10 cellular contexts compared by ENCODE assay signal in genomic region chr17:40963838-40964237, GRCh38. TPM values are rescaled to one million over a fixed set of nuclear protein-coding genes. Genes with fewer than 3 reads are reported as not detected.
DNase-seq lines count a peak whose midpoint lies in the region; ATAC-seq and TF ChIP-seq lines count a peak whose summit lies in the region.
"Had no signal": no experiment of that assay in that cellular context is flagged by ENCODE, and none has a peak within 500 bp of the region (broad histone marks: within the 10 kb centered on the region; RNA-seq: fewer than 3 reads in every experiment).

No MANE protein-coding gene starts in this region.

- no peak overlapping the region for H2AFZ ChIP-seq in OCI-LY3 (ENCODE audit: low read depth, low read length)
- no peak overlapping the region for H2AFZ ChIP-seq in fibroblast of lung (ENCODE audit: low read length)

- no peaks in the 10 kb centered on the region for H3K9me3 Mint-ChIP-seq in activated CD4-positive, alpha-beta T cell treated with anti-CD3 and anti-CD28 coated beads for 36 hours (ENCODE audit: low read depth)

- CTCF ChIA-PET in activated CD4-positive, alpha-beta T cell treated with anti-CD3 and anti-CD28 coated beads for 36 hours (lab: Charles Lee): interaction anchor here (0.7 to 1.2 kb wide), 5 partner anchors 8 to 718 kb away, joined by 3 to 5 read pairs (median 3); no protein-coding TSS in a partner anchor

- H3K4me2 ChIP-seq in OCI-LY3 (ENCODE audit: low read length): no peak overlapping the region
- no peak overlapping the region for H3K4me2 ChIP-seq in fibroblast of lung (ENCODE audit: extremely low read depth, insufficient read depth, low read length)

- peak; percentile 57 for ATAC-seq in activated CD4-positive, alpha-beta T cell treated with anti-CD3 and anti-CD28 coated beads for 36 hours

- H3K4me1 ChIP-seq in OCI-LY3 (ENCODE audit: low read length) (no peaks in the 10 kb centered on the region), fibroblast of lung (ENCODE audit: control insufficient read depth, extremely low read depth, insufficient read depth, low read length) (peaks cover 5% of the 10 kb centered on the region), thyroid gland (no peaks in the 10 kb centered on the region)

- H3K36me3 ChIP-seq in OCI-LY3 (replicated peaks; ENCODE audit: low read depth, low read length) (no peaks in the 10 kb centered on the region), fibroblast of lung (ENCODE audit: control insufficient read depth, insufficient read depth, low read length) (no peaks in the 10 kb centered on the region), thyroid gland (no peaks in the 10 kb centered on the region)

- H3K27ac ChIP-seq in OCI-LY3 (ENCODE audit: low read length) (no peak overlapping the region), fibroblast of lung (ENCODE audit: insufficient read depth, low read length) (no peak overlapping the region), thyroid gland (no peak overlapping the region)
- H3K27ac ChIP-seq: SK-N-MC had no signal

- H3K9me3 ChIP-seq in OCI-LY3 (ENCODE audit: insufficient read depth, low read length) (no peaks in the 10 kb centered on the region), fibroblast of lung (ENCODE audit: control insufficient read depth, insufficient read depth, low read depth, low read length) (no peaks in the 10 kb centered on the region), thyroid gland (no peaks in the 10 kb centered on the region)

- WGBS in thyroid gland, 2 donors: 23 to 42% methylated on average over 1 of the region's 1 CpG

- no peak overlapping the region for H3K27ac Mint-ChIP-seq in activated CD4-positive, alpha-beta T cell treated with anti-CD3 and anti-CD28 coated beads for 36 hours

- H3K4me3 Mint-ChIP-seq in activated CD4-positive, alpha-beta T cell treated with anti-CD3 and anti-CD28 coated beads for 36 hours: no peak overlapping the region

- H3K79me2 ChIP-seq in OCI-LY3 (ENCODE audit: low read length): no peaks in the 10 kb centered on the region
- H3K79me2 ChIP-seq in fibroblast of lung (ENCODE audit: control insufficient read depth, insufficient read depth, low read length): no peaks in the 10 kb centered on the region

- peak; percentile 59 for TF ChIP-seq CTCF in OCI-LY3 (IDR thresholded peaks at IDR 0.05; ENCODE audit: low read depth, low read length)
- peak; percentile 55 to 80 for TF ChIP-seq CTCF in fibroblast of lung (conservative IDR thresholded peaks at IDR 0.05 in 1 of 2, IDR thresholded peaks at IDR 0.05 in 1 of 2; ENCODE audit: low read depth in 1 of 2, low read length in 2 of 2)
- TF ChIP-seq CTCF in thyroid gland (IDR thresholded peaks at IDR 0.05): peak in 4 of 6 experiments; percentile 44 to 71 (median 54)

- no peak for TF ChIP-seq POLR2A in thyroid gland (IDR thresholded peaks at IDR 0.05)

- peaks cover 7% of the 10 kb centered on the region for H3K4me1 Mint-ChIP-seq in activated CD4-positive, alpha-beta T cell treated with anti-CD3 and anti-CD28 coated beads for 36 hours

- H3K27me3 ChIP-seq in OCI-LY3 (ENCODE audit: low read depth, low read length): peaks cover 18% of the 10 kb centered on the region; the same call in 1 of the 2 replicates
- no peaks in the 10 kb centered on the region for H3K27me3 ChIP-seq in fibroblast of lung (ENCODE audit: control insufficient read depth, insufficient read depth, low read length)
- H3K27me3 ChIP-seq in thyroid gland: no peaks in the 10 kb centered on the region

- DNase-seq in activated CD4-positive, alpha-beta T cell treated with anti-CD3 and anti-CD28 coated beads for 36 hours: no peak
- DNase-seq in activated CD4-positive, alpha-beta T cell treated with anti-CD3 and anti-CD28 coated beads, Interleukin-2, amount 50 U/mL, for 4 hours: no peak
- DNase-seq in fibroblast of lung (ENCODE audit: low read depth in 2 of 2) (peak in 1 of 2 donors; percentile 36), thyroid gland (no peak), KG1 (lab: John Stamatoyannopoulos, UW) (no peak), NCI-H345 treated with DMSO at 0.1 percent for 48 hours (lab: John Stamatoyannopoulos, UW; ENCODE audit: unreplicated experiment) (no peak), cortex of kidney (lab: John Stamatoyannopoulos, UW) (no peak)

- H3K36me3 Mint-ChIP-seq in activated CD4-positive, alpha-beta T cell treated with anti-CD3 and anti-CD28 coated beads for 36 hours (ENCODE audit: low read depth): no peaks in the 10 kb centered on the region

- H3K9ac ChIP-seq in OCI-LY3 (ENCODE audit: low read length): no peak overlapping the region
- no peak overlapping the region for H3K9ac ChIP-seq in fibroblast of lung (ENCODE audit: insufficient read depth, low read length)

- H4K20me1 ChIP-seq in OCI-LY3 (ENCODE audit: insufficient read depth, low read length) (no peaks in the 10 kb centered on the region), fibroblast of lung (ENCODE audit: control insufficient read depth, extremely low read depth, insufficient read depth, low read length) (no peaks in the 10 kb centered on the region)

- intact Hi-C loops in activated CD4-positive, alpha-beta T cell treated with anti-CD3 and anti-CD28 coated beads for 36 hours (cut with DNase I, micrococcal nuclease): no loop called here
- intact Hi-C loops in thyroid gland (cut with DNase I): no loop called here

- H3K4me3 ChIP-seq in OCI-LY3 (ENCODE audit: low read length): no peak overlapping the region
- no peak overlapping the region for H3K4me3 ChIP-seq in fibroblast of lung (replicated peaks in 1 of 4; ENCODE audit: control extremely low read depth in 1 of 4, insufficient read depth in 1 of 4, low read depth in 3 of 4, low read length in 4 of 4)
- H3K4me3 ChIP-seq in thyroid gland (replicated peaks in 1 of 3): no peak overlapping the region
- H3K4me3 ChIP-seq: SK-N-MC had no signal

- H3K27me3 Mint-ChIP-seq in activated CD4-positive, alpha-beta T cell treated with anti-CD3 and anti-CD28 coated beads for 36 hours: peaks cover 9% of the 10 kb centered on the region

- POLR2A ChIA-PET in activated CD4-positive, alpha-beta T cell treated with anti-CD3 and anti-CD28 coated beads for 36 hours (lab: Charles Lee): no interaction called here

RNA-seq across cellular contexts. Expression of gene KRT39, which starts 2.9 kb away (rescaled TPM):
- total RNA-seq in activated CD4-positive, alpha-beta T cell treated with anti-CD3 and anti-CD28 coated beads for 36 hours: not detected
- 0.26 and 0.33 TPM in 2 replicates for total RNA-seq in fibroblast of lung
- 0.19 and 0.22 TPM in 2 replicates for polyA plus RNA-seq in fibroblast of lung
- 0.16 and 0.19 TPM in 2 replicates for polyA plus RNA-seq in fibroblast of lung (2012)
- not detected in 2 replicates for polyA minus RNA-seq in fibroblast of lung (ENCODE audit: low replicate concordance)
- not detected for total RNA-seq in thyroid gland
- total RNA-seq: frontal cortex had no signal

RNA-seq across cellular contexts. Expression of gene KRT40, which starts 20.3 kb away (rescaled TPM):
- not detected for total RNA-seq in activated CD4-positive, alpha-beta T cell treated with anti-CD3 and anti-CD28 coated beads for 36 hours
- total RNA-seq in fibroblast of lung (not detected in 2 replicates), thyroid gland (not detected)
- polyA plus RNA-seq in fibroblast of lung: 0.03 and 0.05 TPM in 2 replicates
- not detected in 2 replicates for polyA plus RNA-seq in fibroblast of lung (2012)
- polyA minus RNA-seq in fibroblast of lung (ENCODE audit: low replicate concordance): not detected in 2 replicates
- total RNA-seq: frontal cortex had no signal

RNA-seq across cellular contexts. Expression of gene KRT23, which starts 26.4 kb away (rescaled TPM):
- not detected for total RNA-seq in activated CD4-positive, alpha-beta T cell treated with anti-CD3 and anti-CD28 coated beads for 36 hours
- total RNA-seq in fibroblast of lung (not detected in 2 replicates), thyroid gland (1 to 10 TPM in 1 of 4 donors, not detected in 3; 4.6 TPM)
- polyA plus RNA-seq in fibroblast of lung: 0.11 and 0.17 TPM in 2 replicates
- polyA plus RNA-seq in fibroblast of lung (2012): 0.07 TPM in 1 of 2 replicates, not detected in the other
- not detected in 2 replicates for polyA minus RNA-seq in fibroblast of lung (ENCODE audit: low replicate concordance)

RNA-seq across cellular contexts. Expression of gene KRTAP3-3, which starts 30.1 kb away (rescaled TPM):
- total RNA-seq in activated CD4-positive, alpha-beta T cell treated with anti-CD3 and anti-CD28 coated beads for 36 hours: not detected
- total RNA-seq in fibroblast of lung: not detected in 2 replicates
- polyA plus RNA-seq in fibroblast of lung: not detected in 2 replicates
- not detected in 2 replicates for polyA plus RNA-seq in fibroblast of lung (2012)
- not detected in 2 replicates for polyA minus RNA-seq in fibroblast of lung (ENCODE audit: low replicate concordance)
- not detected for total RNA-seq in thyroid gland
- total RNA-seq: frontal cortex had no signal

RNA-seq across cellular contexts. Expression of gene KRTAP3-2, which starts 35.9 kb away (rescaled TPM):
- total RNA-seq in activated CD4-positive, alpha-beta T cell treated with anti-CD3 and anti-CD28 coated beads for 36 hours: not detected
- total RNA-seq in fibroblast of lung (not detected in 2 replicates), thyroid gland (not detected)
- not detected in 2 replicates for polyA plus RNA-seq in fibroblast of lung
- polyA plus RNA-seq in fibroblast of lung (2012): not detected in 2 replicates
- polyA minus RNA-seq in fibroblast of lung (ENCODE audit: low replicate concordance): not detected in 2 replicates
- total RNA-seq: frontal cortex had no signal
